ENCODE assay signal across 14 cellular contexts in the genomic region with DNA sequence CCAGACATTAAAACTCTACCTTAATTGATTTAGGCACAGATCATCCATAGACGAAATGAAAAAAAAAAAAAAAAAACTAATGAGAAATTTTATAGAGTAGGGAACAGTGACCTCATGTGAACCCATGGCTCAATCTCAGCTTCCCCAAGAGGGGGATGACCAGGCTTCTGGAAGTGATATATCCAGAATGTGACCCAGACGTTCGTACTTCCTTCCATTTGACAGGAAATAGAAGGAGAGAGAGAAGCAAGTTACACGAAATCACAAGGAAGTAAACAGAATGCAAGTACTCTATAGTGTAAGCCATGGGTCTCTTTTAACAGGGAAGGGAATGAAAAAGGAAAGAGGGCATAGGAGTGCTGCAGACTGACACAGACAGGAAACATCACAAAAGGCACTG. TPM values are rescaled to one million over a fixed set of nuclear protein-coding genes. Genes with fewer than 3 reads are reported as not detected.
A peak's percentile ranks its signal among the peaks of the same experiment; 100 is the strongest.
DNase-seq lines count a peak whose midpoint lies in the region; ATAC-seq and TF ChIP-seq lines count a peak whose summit lies in the region.
"Had no signal": no experiment of that assay in that cellular context is flagged by ENCODE, and none has a peak within 500 bp of the region (broad histone marks: within the 10 kb centered on the region; RNA-seq: fewer than 3 reads in every experiment).

No MANE protein-coding gene starts in this region.

- peaks cover 71% of the 10 kb centered on the region for H3K4me1 Mint-ChIP-seq in brain

- H3K27me3 Mint-ChIP-seq in brain, result peaks cover under 1% of the 10 kb centered on the region

- H3K36me3 ChIP-seq in right atrium auricular region, result peaks cover 18% of the 10 kb centered on the region
- peaks cover 0 to 17% (median 1%) of the 10 kb centered on the region in 4 donors for H3K36me3 ChIP-seq in right lobe of liver
- H3K36me3 ChIP-seq in vagina, result peaks cover 0 to 18% of the 10 kb centered on the region in 2 donors

- peak; percentile 58 for ATAC-seq in Right ventricle myocardium superior (ENCODE audit: poor library complexity)
- ATAC-seq in right lobe of liver, result peak; percentile 48 to 65 (median 59)

- WGBS in right lobe of liver (ENCODE audit: insufficient coverage, low coverage, low lambda C conversion rate, missing lambda C conversion rate), result 25% methylated on average over 4 of the region's 4 CpGs

- no peaks in the 10 kb centered on the region for H3K27me3 ChIP-seq in right atrium auricular region
- H3K27me3 ChIP-seq in right lobe of liver, result no peaks in the 10 kb centered on the region
- H3K27me3 ChIP-seq in vagina, result no peaks in the 10 kb centered on the region

- peak overlapping the region in 1 of 2 donors; percentile 23 for H3K27ac ChIP-seq in right atrium auricular region
- H3K27ac ChIP-seq in right lobe of liver, result no peak overlapping the region
- peak overlapping the region; percentile 54 for H3K27ac ChIP-seq in vagina
- H3K27ac ChIP-seq: SK-N-MC had no signal

- H3K4me3 Mint-ChIP-seq in brain, result peak overlapping the region in 3 of 5 experiments; percentile 22 to 53 (median 40)
- H3K4me3 Mint-ChIP-seq: nephron progenitor cell had no signal

- H3K9me3 Mint-ChIP-seq in brain, result peaks cover 0 to 14% (median 4%) of the 10 kb centered on the region in 5 experiments

- intact Hi-C loops in Right ventricle myocardium superior (cut with DNase I), result no loop called here
- intact Hi-C loops in right lobe of liver (cut with DNase I), result no loop called here
- intact Hi-C loops in vagina (cut with DNase I), result no loop called here

- DNase-seq in Right ventricle myocardium superior (no peak), right atrium auricular region (ENCODE audit: low spot score) (no peak), right lobe of liver (no peak), vagina (ENCODE audit: extremely low spot score in 2 of 2) (no peak), NCI-H187 (lab: John Stamatoyannopoulos, UW) (no peak), ecto neural progenitor cell (ENCODE audit: low spot score) (no peak), NCI-H2196 (lab: John Stamatoyannopoulos, UW; ENCODE audit: unreplicated experiment) (no peak)
- DNase-seq: activated CD8-positive, alpha-beta memory T cell treated with anti-CD3 and anti-CD28 coated beads, Interleukin-2, amount 50 U/mL, for 48 hours; AML-193; MM.1S; NCI-H524; nephron progenitor cell had no signal

- H3K4me3 ChIP-seq in right atrium auricular region (no peak overlapping the region), right lobe of liver (no peak overlapping the region), vagina (no peak overlapping the region)
- H3K4me3 ChIP-seq: SK-N-MC had no signal

- H3K36me3 Mint-ChIP-seq in brain, result peaks cover 97% of the 10 kb centered on the region

- H3K9me3 ChIP-seq in right atrium auricular region (no peaks in the 10 kb centered on the region), right lobe of liver (no peaks in the 10 kb centered on the region), vagina (no peaks in the 10 kb centered on the region)

- H3K4me1 ChIP-seq in right atrium auricular region, result peaks cover 0 to 54% of the 10 kb centered on the region in 2 donors
- H3K4me1 ChIP-seq in right lobe of liver, result peaks cover 0 to 13% (median 1%) of the 10 kb centered on the region in 4 donors
- peaks cover 93% of the 10 kb centered on the region for H3K4me1 ChIP-seq in vagina

- H3K27ac Mint-ChIP-seq in brain, result peak overlapping the region; percentile 22 to 71 (median 34)
- H3K27ac Mint-ChIP-seq: nephron progenitor cell had no signal

- TF ChIP-seq CTCF in right atrium auricular region (IDR thresholded peaks at IDR 0.05) (no peak), brain (conservative IDR thresholded peaks at IDR 0.05) (no peak), right lobe of liver (IDR thresholded peaks at IDR 0.05) (no peak), vagina (IDR thresholded peaks at IDR 0.05) (no peak)

- no peak for TF ChIP-seq POLR2A in right lobe of liver (IDR thresholded peaks at IDR 0.05)
- no peak for TF ChIP-seq POLR2A in vagina (IDR thresholded peaks at IDR 0.05)

RNA-seq across cellular contexts. Expression of gene FOXN3, which starts 10.1 kb away (rescaled TPM):
- total RNA-seq in Right ventricle myocardium superior, result 122 TPM
- 10 to 100 TPM; 80.1 to 90.3 TPM for total RNA-seq in right atrium auricular region
- polyA plus RNA-seq in brain (ENCODE audit: insufficient read depth, low read depth, low replicate concordance), result 46.4 TPM
- 10 to 100 TPM; 41.5 to 74.2 (median 55.8) TPM for total RNA-seq in right lobe of liver
- 111 TPM for total RNA-seq in vagina
